Comparison of ENCODE assay signal across 1 cellular context in the genomic region with DNA sequence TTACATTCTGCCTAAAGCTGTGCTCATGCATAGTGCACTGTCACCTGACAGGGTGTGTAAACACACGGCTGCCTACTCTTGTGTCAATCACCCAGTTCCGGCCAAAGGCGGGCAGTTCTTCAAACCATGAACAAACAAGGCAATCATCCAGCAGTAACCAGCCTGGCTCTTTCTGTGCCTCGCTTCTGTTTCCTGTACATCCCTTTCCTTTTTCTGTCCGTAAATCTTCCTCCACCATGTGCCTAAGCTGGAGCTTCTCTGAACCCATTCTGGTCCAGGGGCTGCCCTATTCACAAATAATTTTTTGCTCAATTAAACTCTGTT.
TF ChIP-seq lines count a peak whose summit lies in the region.

No MANE protein-coding gene starts in this region.

TF ChIP-seq in SK-N-SH, 30 proteins besides CTCF, POLR2A, EP300 and RAD21 (continued from another document):
- TF ChIP-seq, protein P1, sequence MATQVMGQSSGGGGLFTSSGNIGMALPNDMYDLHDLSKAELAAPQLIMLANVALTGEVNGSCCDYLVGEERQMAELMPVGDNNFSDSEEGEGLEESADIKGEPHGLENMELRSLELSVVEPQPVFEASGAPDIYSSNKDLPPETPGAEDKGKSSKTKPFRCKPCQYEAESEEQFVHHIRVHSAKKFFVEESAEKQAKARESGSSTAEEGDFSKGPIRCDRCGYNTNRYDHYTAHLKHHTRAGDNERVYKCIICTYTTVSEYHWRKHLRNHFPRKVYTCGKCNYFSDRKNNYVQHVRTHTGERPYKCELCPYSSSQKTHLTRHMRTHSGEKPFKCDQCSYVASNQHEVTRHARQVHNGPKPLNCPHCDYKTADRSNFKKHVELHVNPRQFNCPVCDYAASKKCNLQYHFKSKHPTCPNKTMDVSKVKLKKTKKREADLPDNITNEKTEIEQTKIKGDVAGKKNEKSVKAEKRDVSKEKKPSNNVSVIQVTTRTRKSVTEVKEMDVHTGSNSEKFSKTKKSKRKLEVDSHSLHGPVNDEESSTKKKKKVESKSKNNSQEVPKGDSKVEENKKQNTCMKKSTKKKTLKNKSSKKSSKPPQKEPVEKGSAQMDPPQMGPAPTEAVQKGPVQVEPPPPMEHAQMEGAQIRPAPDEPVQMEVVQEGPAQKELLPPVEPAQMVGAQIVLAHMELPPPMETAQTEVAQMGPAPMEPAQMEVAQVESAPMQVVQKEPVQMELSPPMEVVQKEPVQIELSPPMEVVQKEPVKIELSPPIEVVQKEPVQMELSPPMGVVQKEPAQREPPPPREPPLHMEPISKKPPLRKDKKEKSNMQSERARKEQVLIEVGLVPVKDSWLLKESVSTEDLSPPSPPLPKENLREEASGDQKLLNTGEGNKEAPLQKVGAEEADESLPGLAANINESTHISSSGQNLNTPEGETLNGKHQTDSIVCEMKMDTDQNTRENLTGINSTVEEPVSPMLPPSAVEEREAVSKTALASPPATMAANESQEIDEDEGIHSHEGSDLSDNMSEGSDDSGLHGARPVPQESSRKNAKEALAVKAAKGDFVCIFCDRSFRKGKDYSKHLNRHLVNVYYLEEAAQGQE (IDR thresholded peaks at IDR 0.05; ENCODE audit: low read depth, low read length) = no peak
- TF ChIP-seq FOXM1 (IDR thresholded peaks at IDR 0.05; ENCODE audit: low read depth) (no peak), GATA2 (CRISPR knock-in tag; IDR thresholded peaks at IDR 0.05) (no peak), ELF1 (IDR thresholded peaks at IDR 0.05) (no peak), RXRA (IDR thresholded peaks at IDR 0.05; ENCODE audit: borderline replicate concordance, low read depth) (no peak), POLR2AphosphoS5 (IDR thresholded peaks at IDR 0.05; ENCODE audit: low read depth, low read length) (no peak), USF2 (IDR thresholded peaks at IDR 0.05; ENCODE audit: borderline replicate concordance, low read depth, low read length) (no peak), ZBTB33 (IDR thresholded peaks at IDR 0.05; ENCODE audit: borderline replicate concordance, low read depth) (no peak), SMC3 (IDR thresholded peaks at IDR 0.05; ENCODE audit: low read depth, low read length) (no peak), CHD2 (IDR thresholded peaks at IDR 0.05; ENCODE audit: low read length, partially characterized antibody) (no peak), JUND (IDR thresholded peaks at IDR 0.05) (no peak), FOSL2 (IDR thresholded peaks at IDR 0.05; ENCODE audit: borderline replicate concordance, low read depth) (no peak)
